In genomic region chr1:152873495-152873894, GRCh38 we compare ENCODE assay signal across 1 cellular context.
TF ChIP-seq lines count a peak whose summit lies in the region.

No MANE protein-coding gene starts in this region.

TF ChIP-seq in IMR-90, 13 proteins besides CTCF, POLR2A, EP300 and RAD21:
- TF ChIP-seq MAFK (IDR thresholded peaks at IDR 0.05; ENCODE audit: low read depth, low read length) (peak; percentile 34; the same call in 1 of the 2 replicates), ELK1 (IDR thresholded peaks at IDR 0.05; ENCODE audit: borderline replicate concordance, low read depth, low read length) (no peak), CHD1 (IDR thresholded peaks at IDR 0.05; ENCODE audit: low read depth, low read length) (no peak), RCOR1 (IDR thresholded peaks at IDR 0.05; ENCODE audit: insufficient replicate concordance, low read length) (no peak)
